1 cellular context compared by ENCODE assay signal in the genomic region with DNA sequence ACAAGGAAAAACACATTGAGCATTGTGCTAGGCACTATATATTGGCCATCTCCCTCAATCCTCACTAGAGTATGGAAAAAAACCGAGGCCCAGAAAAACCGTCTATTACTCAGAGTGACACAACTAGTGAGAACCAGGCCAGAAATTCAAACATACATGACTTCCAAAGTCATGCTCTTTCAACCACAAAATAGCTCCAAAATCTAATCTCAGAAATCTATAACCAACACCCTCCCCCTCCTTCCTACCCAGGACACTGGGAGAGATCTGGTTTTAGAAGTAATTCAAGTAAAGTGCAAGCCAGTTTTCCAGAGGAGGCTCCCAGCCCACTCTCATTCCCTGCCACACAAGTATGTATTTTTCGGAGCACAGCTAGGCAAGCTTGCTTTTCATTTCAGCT.
TF ChIP-seq lines count a peak whose summit lies in the region.

No MANE protein-coding gene starts in this region.

TF ChIP-seq in SK-N-SH, 30 proteins besides CTCF, POLR2A, EP300 and RAD21 (continued from another document):
- TF ChIP-seq, protein P1, sequence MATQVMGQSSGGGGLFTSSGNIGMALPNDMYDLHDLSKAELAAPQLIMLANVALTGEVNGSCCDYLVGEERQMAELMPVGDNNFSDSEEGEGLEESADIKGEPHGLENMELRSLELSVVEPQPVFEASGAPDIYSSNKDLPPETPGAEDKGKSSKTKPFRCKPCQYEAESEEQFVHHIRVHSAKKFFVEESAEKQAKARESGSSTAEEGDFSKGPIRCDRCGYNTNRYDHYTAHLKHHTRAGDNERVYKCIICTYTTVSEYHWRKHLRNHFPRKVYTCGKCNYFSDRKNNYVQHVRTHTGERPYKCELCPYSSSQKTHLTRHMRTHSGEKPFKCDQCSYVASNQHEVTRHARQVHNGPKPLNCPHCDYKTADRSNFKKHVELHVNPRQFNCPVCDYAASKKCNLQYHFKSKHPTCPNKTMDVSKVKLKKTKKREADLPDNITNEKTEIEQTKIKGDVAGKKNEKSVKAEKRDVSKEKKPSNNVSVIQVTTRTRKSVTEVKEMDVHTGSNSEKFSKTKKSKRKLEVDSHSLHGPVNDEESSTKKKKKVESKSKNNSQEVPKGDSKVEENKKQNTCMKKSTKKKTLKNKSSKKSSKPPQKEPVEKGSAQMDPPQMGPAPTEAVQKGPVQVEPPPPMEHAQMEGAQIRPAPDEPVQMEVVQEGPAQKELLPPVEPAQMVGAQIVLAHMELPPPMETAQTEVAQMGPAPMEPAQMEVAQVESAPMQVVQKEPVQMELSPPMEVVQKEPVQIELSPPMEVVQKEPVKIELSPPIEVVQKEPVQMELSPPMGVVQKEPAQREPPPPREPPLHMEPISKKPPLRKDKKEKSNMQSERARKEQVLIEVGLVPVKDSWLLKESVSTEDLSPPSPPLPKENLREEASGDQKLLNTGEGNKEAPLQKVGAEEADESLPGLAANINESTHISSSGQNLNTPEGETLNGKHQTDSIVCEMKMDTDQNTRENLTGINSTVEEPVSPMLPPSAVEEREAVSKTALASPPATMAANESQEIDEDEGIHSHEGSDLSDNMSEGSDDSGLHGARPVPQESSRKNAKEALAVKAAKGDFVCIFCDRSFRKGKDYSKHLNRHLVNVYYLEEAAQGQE (IDR thresholded peaks at IDR 0.05; ENCODE audit: low read depth, low read length) = no peak
- no peak for TF ChIP-seq RFX5 (IDR thresholded peaks at IDR 0.05; ENCODE audit: low read length)
- TF ChIP-seq MXI1 (IDR thresholded peaks at IDR 0.05; ENCODE audit: low read depth, low read length) = no peak
- TF ChIP-seq RCOR1 (IDR thresholded peaks at IDR 0.05; ENCODE audit: low read length) = no peak
- no peak for TF ChIP-seq NRF1 (IDR thresholded peaks at IDR 0.05; ENCODE audit: low read depth, low read length)
- TF ChIP-seq, protein P2, sequence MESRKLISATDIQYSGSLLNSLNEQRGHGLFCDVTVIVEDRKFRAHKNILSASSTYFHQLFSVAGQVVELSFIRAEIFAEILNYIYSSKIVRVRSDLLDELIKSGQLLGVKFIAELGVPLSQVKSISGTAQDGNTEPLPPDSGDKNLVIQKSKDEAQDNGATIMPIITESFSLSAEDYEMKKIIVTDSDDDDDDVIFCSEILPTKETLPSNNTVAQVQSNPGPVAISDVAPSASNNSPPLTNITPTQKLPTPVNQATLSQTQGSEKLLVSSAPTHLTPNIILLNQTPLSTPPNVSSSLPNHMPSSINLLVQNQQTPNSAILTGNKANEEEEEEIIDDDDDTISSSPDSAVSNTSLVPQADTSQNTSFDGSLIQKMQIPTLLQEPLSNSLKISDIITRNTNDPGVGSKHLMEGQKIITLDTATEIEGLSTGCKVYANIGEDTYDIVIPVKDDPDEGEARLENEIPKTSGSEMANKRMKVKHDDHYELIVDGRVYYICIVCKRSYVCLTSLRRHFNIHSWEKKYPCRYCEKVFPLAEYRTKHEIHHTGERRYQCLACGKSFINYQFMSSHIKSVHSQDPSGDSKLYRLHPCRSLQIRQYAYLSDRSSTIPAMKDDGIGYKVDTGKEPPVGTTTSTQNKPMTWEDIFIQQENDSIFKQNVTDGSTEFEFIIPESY (IDR thresholded peaks at IDR 0.05; ENCODE audit: borderline replicate concordance, low read depth) = no peak
- TF ChIP-seq FOXM1 (IDR thresholded peaks at IDR 0.05; ENCODE audit: low read depth) = no peak
- TF ChIP-seq SIN3A (IDR thresholded peaks at IDR 0.05; ENCODE audit: borderline replicate concordance, low read depth, low read length) = no peak
- no peak for TF ChIP-seq TEAD4 (IDR thresholded peaks at IDR 0.05; ENCODE audit: borderline replicate concordance, insufficient read depth)
- TF ChIP-seq, protein P3, sequence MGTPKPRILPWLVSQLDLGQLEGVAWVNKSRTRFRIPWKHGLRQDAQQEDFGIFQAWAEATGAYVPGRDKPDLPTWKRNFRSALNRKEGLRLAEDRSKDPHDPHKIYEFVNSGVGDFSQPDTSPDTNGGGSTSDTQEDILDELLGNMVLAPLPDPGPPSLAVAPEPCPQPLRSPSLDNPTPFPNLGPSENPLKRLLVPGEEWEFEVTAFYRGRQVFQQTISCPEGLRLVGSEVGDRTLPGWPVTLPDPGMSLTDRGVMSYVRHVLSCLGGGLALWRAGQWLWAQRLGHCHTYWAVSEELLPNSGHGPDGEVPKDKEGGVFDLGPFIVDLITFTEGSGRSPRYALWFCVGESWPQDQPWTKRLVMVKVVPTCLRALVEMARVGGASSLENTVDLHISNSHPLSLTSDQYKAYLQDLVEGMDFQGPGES (IDR thresholded peaks at IDR 0.05; ENCODE audit: low read depth, low read length) = no peak
- no peak for TF ChIP-seq FOXJ3 (CRISPR knock-in tag; IDR thresholded peaks at IDR 0.05)
- no peak for TF ChIP-seq POLR2AphosphoS5 (IDR thresholded peaks at IDR 0.05; ENCODE audit: low read depth, low read length)
- no peak for TF ChIP-seq GATA2 (CRISPR knock-in tag; IDR thresholded peaks at IDR 0.05)
- TF ChIP-seq JUND (IDR thresholded peaks at IDR 0.05) = no peak
TF ChIP-seq in SK-N-SH: peak in this region for 0.
